8 cellular contexts compared by ENCODE assay signal in the genomic region with DNA sequence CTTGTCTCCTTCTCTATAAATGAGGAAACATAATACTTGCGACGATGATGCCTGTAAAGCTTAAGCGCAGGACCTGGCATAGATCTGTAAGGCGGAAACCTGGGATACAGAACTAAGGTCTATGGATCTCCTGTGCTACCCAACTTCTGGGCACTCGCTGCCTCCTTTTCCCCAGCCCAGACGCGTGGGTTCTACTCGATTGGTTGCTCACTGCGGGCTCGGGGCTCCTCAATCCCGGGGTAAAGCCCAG. TPM values are rescaled to one million over a fixed set of nuclear protein-coding genes. Genes with fewer than 3 reads are reported as not detected.
DNase-seq lines count a peak whose midpoint lies in the region; ATAC-seq, FAIRE-seq and TF ChIP-seq lines count a peak whose summit lies in the region.

No MANE protein-coding gene starts in this region.

- H4K20me1 ChIP-seq in Loucy (ENCODE audit: insufficient read depth, low read length, poor library complexity, severe bottlenecking) (peaks cover 15% of the 10 kb centered on the region), keratinocyte (ENCODE audit: control insufficient read depth, extremely low read depth, insufficient read depth, low read length) (no peaks in the 10 kb centered on the region)

- H3K9me2 ChIP-seq in Loucy (replicated peaks; ENCODE audit: low read depth, low read length) = no peaks in the 10 kb centered on the region

- peaks cover 28% of the 10 kb centered on the region for H3K79me2 ChIP-seq in Loucy (ENCODE audit: insufficient read depth, low read length)
- peaks cover 34% of the 10 kb centered on the region for H3K79me2 ChIP-seq in keratinocyte (ENCODE audit: control insufficient read depth, insufficient read depth, low read length)

- peaks cover 31% of the 10 kb centered on the region for H3K36me3 Mint-ChIP-seq in T-helper 2 cell treated with Interferon-gamma antibody and Interleukin-4, amounts not matched to agents 5 μg/mL and 100 μg/mL, for 36 hours (ENCODE audit: low read depth)
- peaks cover 44% of the 10 kb centered on the region for H3K36me3 Mint-ChIP-seq in activated naive CD8-positive, alpha-beta T cell treated with anti-CD3 and anti-CD28 coated beads, Interleukin-2, amount 50 U/mL, for 24 hours (ENCODE audit: low read depth)

- FAIRE-seq in keratinocyte (lab: Jason Lieb, UNC) = no peak

- H3F3A ChIP-seq in Loucy (ENCODE audit: low read depth) = no peaks in the 10 kb centered on the region

- H3K4me1 ChIP-seq in Loucy (ENCODE audit: insufficient read depth, low read length, poor library complexity, severe bottlenecking) (peaks cover 16% of the 10 kb centered on the region), keratinocyte (ENCODE audit: control insufficient read depth, extremely low read depth, insufficient read depth, low read length) (peaks cover 17% of the 10 kb centered on the region)

- H3K4me2 ChIP-seq in Loucy (ENCODE audit: low read depth, low read length, poor library complexity, severe bottlenecking) (peak overlapping the region; percentile 87), keratinocyte (ENCODE audit: control insufficient read depth, extremely low read depth, insufficient read depth, low read depth, low read length) (peak overlapping the region; percentile 99)

- peak overlapping the region; percentile 94 for H3K4me3 Mint-ChIP-seq in T-helper 2 cell treated with Interferon-gamma antibody and Interleukin-4, amounts not matched to agents 5 μg/mL and 100 μg/mL, for 36 hours
- peak overlapping the region; percentile 95 for H3K4me3 Mint-ChIP-seq in activated naive CD8-positive, alpha-beta T cell treated with anti-CD3 and anti-CD28 coated beads, Interleukin-2, amount 50 U/mL, for 24 hours

- H3K27ac ChIP-seq in keratinocyte (ENCODE audit: control insufficient read depth, insufficient read depth, low read length) = peak overlapping the region; percentile 92

- H3K4me3 ChIP-seq in Loucy (ENCODE audit: low read length, poor library complexity, severe bottlenecking) (peak overlapping the region; percentile 94), keratinocyte (ENCODE audit: control insufficient read depth in 2 of 3, extremely low read depth in 1 of 3, insufficient read depth in 2 of 3, low read depth in 1 of 3, low read length in 3 of 3) (peak overlapping the region; percentile 80 to 93 (median 90))

- peak overlapping the region; percentile 93 for H3K27ac Mint-ChIP-seq in T-helper 2 cell treated with Interferon-gamma antibody and Interleukin-4, amounts not matched to agents 5 μg/mL and 100 μg/mL, for 36 hours
- H3K27ac Mint-ChIP-seq in activated naive CD8-positive, alpha-beta T cell treated with anti-CD3 and anti-CD28 coated beads, Interleukin-2, amount 50 U/mL, for 24 hours = peak overlapping the region; percentile 97

- H3K36me3 ChIP-seq in Loucy (ENCODE audit: insufficient read depth, low read length) (peaks cover 12% of the 10 kb centered on the region; the same call in 1 of the 2 replicates), keratinocyte (ENCODE audit: control insufficient read depth in 2 of 2, extremely low read depth in 1 of 2, insufficient read depth in 2 of 2, low read length in 2 of 2) (peaks cover 19 to 26% of the 10 kb centered on the region in 2 experiments)

- H2AFZ ChIP-seq in Loucy (ENCODE audit: low read length) (peak overlapping the region; percentile 92), keratinocyte (ENCODE audit: control insufficient read depth, low read length) (peak overlapping the region; percentile 94)

- H3K9me3 ChIP-seq in Loucy (ENCODE audit: insufficient read depth, low read depth, low read length) (no peaks in the 10 kb centered on the region), keratinocyte (ENCODE audit: control insufficient read depth, low read depth, low read length) (no peaks in the 10 kb centered on the region)

- ATAC-seq in activated naive CD8-positive, alpha-beta T cell treated with anti-CD3 and anti-CD28 coated beads, Interleukin-2, amount 50 U/mL, for 24 hours = peak; percentile 29

- H3K4me1 Mint-ChIP-seq in T-helper 2 cell treated with Interferon-gamma antibody and Interleukin-4, amounts not matched to agents 5 μg/mL and 100 μg/mL, for 36 hours (ENCODE audit: low read depth) = peaks cover 39% of the 10 kb centered on the region
- H3K4me1 Mint-ChIP-seq in activated naive CD8-positive, alpha-beta T cell treated with anti-CD3 and anti-CD28 coated beads, Interleukin-2, amount 50 U/mL, for 24 hours = peaks cover 46% of the 10 kb centered on the region

- H3K27me3 Mint-ChIP-seq in T-helper 2 cell treated with Interferon-gamma antibody and Interleukin-4, amounts not matched to agents 5 μg/mL and 100 μg/mL, for 36 hours (ENCODE audit: low read depth) = no peaks in the 10 kb centered on the region
- no peaks in the 10 kb centered on the region for H3K27me3 Mint-ChIP-seq in activated naive CD8-positive, alpha-beta T cell treated with anti-CD3 and anti-CD28 coated beads, Interleukin-2, amount 50 U/mL, for 24 hours

- DNase-seq in T-helper 2 cell treated with Interferon-gamma antibody and Interleukin-4, amounts not matched to agents 5 μg/mL and 100 μg/mL, for 36 hours (ENCODE audit: low spot score) = no peak
- DNase-seq in T-helper 2 cell (no peak), keratinocyte (ENCODE audit: low read depth, low spot score) (no peak), stromal cell of bone marrow (ENCODE audit: low read depth) (peak; percentile 7), KBM-7 (no peak), GM03348 (ENCODE audit: low spot score) (no peak)
- no peak for DNase-seq in activated naive CD8-positive, alpha-beta T cell treated with anti-CD3 and anti-CD28 coated beads, Interleukin-2, amount 50 U/mL, for 24 hours

- peak overlapping the region; percentile 83 for H3K9ac ChIP-seq in Loucy (ENCODE audit: low read depth, low read length, poor library complexity, severe bottlenecking)
- H3K9ac ChIP-seq in keratinocyte (ENCODE audit: control insufficient read depth, extremely low read depth, insufficient read depth, low read length) = peak overlapping the region; percentile 97

- no peak for TF ChIP-seq CTCF in Loucy (conservative IDR thresholded peaks at IDR 0.05; ENCODE audit: low read length)
- no peak for TF ChIP-seq CTCF in keratinocyte (optimal IDR thresholded peaks at IDR 0.05 in 1 of 3, IDR thresholded peaks at IDR 0.05 in 1 of 3, conservative IDR thresholded peaks at IDR 0.05 in 1 of 3; ENCODE audit: extremely low read depth in 1 of 3, insufficient read depth in 2 of 3, low read length in 3 of 3)

- dilution Hi-C loops in keratinocyte (cut with MboI; ENCODE audit: extremely low pct_ligation_motif_present, low sequenced_read_pairs) = no loop called here

- no peaks in the 10 kb centered on the region for H3K9me1 ChIP-seq in keratinocyte (ENCODE audit: control insufficient read depth, extremely low read depth, insufficient read depth, low read length)

- H3K9me3 Mint-ChIP-seq in T-helper 2 cell treated with Interferon-gamma antibody and Interleukin-4, amounts not matched to agents 5 μg/mL and 100 μg/mL, for 36 hours = no peaks in the 10 kb centered on the region
- no peaks in the 10 kb centered on the region for H3K9me3 Mint-ChIP-seq in activated naive CD8-positive, alpha-beta T cell treated with anti-CD3 and anti-CD28 coated beads, Interleukin-2, amount 50 U/mL, for 24 hours

- in situ Hi-C loops in KBM-7 (cut with MboI; ENCODE audit: low pct_unique_long_range_greater_than_20kb, low sequenced_read_pairs) = no loop called here

- no peaks in the 10 kb centered on the region for H3K27me3 ChIP-seq in Loucy (ENCODE audit: insufficient read depth, low read length, poor library complexity, severe bottlenecking)
- no peaks in the 10 kb centered on the region for H3K27me3 ChIP-seq in keratinocyte (ENCODE audit: control insufficient read depth, extremely low read depth, insufficient read depth, low read length)

RNA-seq across cellular contexts. Expression of a gene that starts 0.6 kb away (rescaled TPM):
- polyA plus RNA-seq in keratinocyte = 48.2 to 107 TPM (median 74.1 TPM) in 3 replicates
- polyA plus RNA-seq in keratinocyte (2011; ENCODE audit: low read depth) = 52.6 TPM
- polyA plus RNA-seq in keratinocyte (2011; cell fraction: cytosol; rRNA removed) = 74.4 and 76.9 TPM in 2 replicates
- polyA plus RNA-seq in keratinocyte (2011; cell fraction: nucleus; rRNA removed) = 99.1 and 108 TPM in 2 replicates
- polyA plus RNA-seq in keratinocyte (2012; ENCODE audit: low replicate concordance) = 88.7 and 110 TPM in 2 replicates
- polyA minus RNA-seq in keratinocyte = 37.8 to 155 TPM (median 59.0 TPM) in 3 replicates
- polyA minus RNA-seq in keratinocyte (2011; cell fraction: cytosol; rRNA and poly(A)+ RNA removed) = 63.1 TPM
- polyA minus RNA-seq in keratinocyte (2011; cell fraction: nucleus; rRNA and poly(A)+ RNA removed) = 30.9 and 32.5 TPM in 2 replicates

RNA-seq across cellular contexts. Expression of a gene that starts 26.5 kb away (rescaled TPM):
- polyA plus RNA-seq in keratinocyte = 0.31 to 0.85 TPM (median 0.52 TPM) in 3 replicates
- 0.36 TPM for polyA plus RNA-seq in keratinocyte (2011; ENCODE audit: low read depth)
- 0.18 and 0.44 TPM in 2 replicates for polyA plus RNA-seq in keratinocyte (2011; cell fraction: cytosol; rRNA removed)
- 0.64 and 0.68 TPM in 2 replicates for polyA plus RNA-seq in keratinocyte (2011; cell fraction: nucleus; rRNA removed)
- polyA plus RNA-seq in keratinocyte (2012; ENCODE audit: low replicate concordance) = 0.21 and 0.23 TPM in 2 replicates
- 0.03 to 1.9 TPM (median 0.63 TPM) in 3 replicates for polyA minus RNA-seq in keratinocyte
- 0.96 TPM for polyA minus RNA-seq in keratinocyte (2011; cell fraction: cytosol; rRNA and poly(A)+ RNA removed)
- 2.9 and 3.4 TPM in 2 replicates for polyA minus RNA-seq in keratinocyte (2011; cell fraction: nucleus; rRNA and poly(A)+ RNA removed)

RNA-seq across cellular contexts. Expression of a gene that starts 35.9 kb away (rescaled TPM):
- polyA plus RNA-seq in keratinocyte = 0.02 to 0.12 TPM (median 0.10 TPM) in 3 replicates
- 0.35 TPM for polyA plus RNA-seq in keratinocyte (2011; ENCODE audit: low read depth)
- 0.05 and 0.18 TPM in 2 replicates for polyA plus RNA-seq in keratinocyte (2011; cell fraction: cytosol; rRNA removed)
- polyA plus RNA-seq in keratinocyte (2011; cell fraction: nucleus; rRNA removed) = 0.82 and 0.96 TPM in 2 replicates
- polyA plus RNA-seq in keratinocyte (2012; ENCODE audit: low replicate concordance) = 0.10 and 0.85 TPM in 2 replicates
- polyA minus RNA-seq in keratinocyte = 0.13 to 1.1 TPM (median 0.38 TPM) in 3 replicates
- 0.38 TPM for polyA minus RNA-seq in keratinocyte (2011; cell fraction: cytosol; rRNA and poly(A)+ RNA removed)
- 2.7 and 3.7 TPM in 2 replicates for polyA minus RNA-seq in keratinocyte (2011; cell fraction: nucleus; rRNA and poly(A)+ RNA removed)
